Comparison of ENCODE assay signal across 14 cellular contexts in genomic region chr2:12727641-12728040, GRCh38. TPM values are rescaled to one million over a fixed set of nuclear protein-coding genes. Genes with fewer than 3 reads are reported as not detected.
DNase-seq lines count a peak whose midpoint lies in the region; ATAC-seq and TF ChIP-seq lines count a peak whose summit lies in the region.
"Had no signal": no experiment of that assay in that cellular context is flagged by ENCODE, and none has a peak within 500 bp of the region (broad histone marks: within the 10 kb centered on the region; RNA-seq: fewer than 3 reads in every experiment).

No MANE protein-coding gene starts in this region.

- H3K36me3 ChIP-seq in Peyer's patch (peaks cover 0 to 7% (median 0%) of the 10 kb centered on the region in 3 donors), gastrocnemius medialis (no peaks in the 10 kb centered on the region)
- peaks cover 56% of the 10 kb centered on the region for H3K36me3 ChIP-seq in effector memory CD4-positive, alpha-beta T cell (ENCODE audit: control insufficient read depth, insufficient read depth, low read length)

- in situ Hi-C loops in gastrocnemius medialis (cut with MboI; ENCODE audit: low sequenced_read_pairs in 4 of 4) (no loop called here), GM13977 (cut with MboI; ENCODE audit: low pct_unique_long_range_greater_than_20kb, low sequenced_read_pairs, unreplicated experiment) (no loop called here)

- ATAC-seq in gastrocnemius medialis: no peak
- ATAC-seq in HG02642 (IDR thresholded peaks at IDR 0.05; ENCODE audit: poor library complexity, unreplicated experiment): no peak
- ATAC-seq: pancreas had no signal

- peaks cover 90% of the 10 kb centered on the region for H3K4me1 Mint-ChIP-seq in activated T-cell treated with anti-CD3 and anti-CD28 coated beads, Interleukin-2, amount 50 U/mL, for 24 hours (ENCODE audit: low read depth)

- H3K27ac ChIP-seq in Peyer's patch (peak overlapping the region in 3 of 4 donors; percentile 12 to 67 (median 42)), gastrocnemius medialis (peak overlapping the region in 3 of 4 donors; percentile 44 to 92 (median 64))
- peak overlapping the region; percentile 49 for H3K27ac ChIP-seq in effector memory CD4-positive, alpha-beta T cell (ENCODE audit: insufficient read depth, low read length, poor library complexity, severe bottlenecking)
- H3K27ac ChIP-seq: pancreas, vagina, VCaP had no signal

- peak overlapping the region; percentile 50 for H3K4me3 Mint-ChIP-seq in activated T-cell treated with anti-CD3 and anti-CD28 coated beads, Interleukin-2, amount 50 U/mL, for 24 hours

- H3K4me1 ChIP-seq in Peyer's patch (peaks cover 0 to 17% (median 14%) of the 10 kb centered on the region in 4 donors), gastrocnemius medialis (peaks cover 28 to 49% of the 10 kb centered on the region in 2 donors)
- peaks cover 53% of the 10 kb centered on the region for H3K4me1 ChIP-seq in effector memory CD4-positive, alpha-beta T cell (ENCODE audit: control insufficient read depth, insufficient read depth, low read length, poor library complexity, severe bottlenecking)

- no peaks in the 10 kb centered on the region for H3K27me3 Mint-ChIP-seq in activated T-cell treated with anti-CD3 and anti-CD28 coated beads, Interleukin-2, amount 50 U/mL, for 24 hours

- H3K9me3 Mint-ChIP-seq in activated T-cell treated with anti-CD3 and anti-CD28 coated beads, Interleukin-2, amount 50 U/mL, for 24 hours: no peaks in the 10 kb centered on the region

- intact Hi-C loops in gastrocnemius medialis (cut with DNase I; ENCODE audit: low total_unique reads): no loop called here

- peaks cover 35% of the 10 kb centered on the region for H3K36me3 Mint-ChIP-seq in activated T-cell treated with anti-CD3 and anti-CD28 coated beads, Interleukin-2, amount 50 U/mL, for 24 hours (ENCODE audit: low read depth)

- H3K27me3 ChIP-seq in Peyer's patch (no peaks in the 10 kb centered on the region), gastrocnemius medialis (no peaks in the 10 kb centered on the region)
- H3K27me3 ChIP-seq in effector memory CD4-positive, alpha-beta T cell (replicated peaks; ENCODE audit: control insufficient read depth, insufficient read depth, low read length, poor library complexity, severe bottlenecking): no peaks in the 10 kb centered on the region
- H3K27me3 ChIP-seq: pancreas, vagina had no signal

- TF ChIP-seq CTCF in Peyer's patch (IDR thresholded peaks at IDR 0.05) (no peak), gastrocnemius medialis (IDR thresholded peaks at IDR 0.05 in 4 of 5, conservative IDR thresholded peaks at IDR 0.05 in 1 of 5) (no peak), GM13977 (IDR thresholded peaks at IDR 0.05; ENCODE audit: extremely low read depth, insufficient read depth, missing control alignments) (no peak)

- no peaks in the 10 kb centered on the region for H3K9me3 ChIP-seq in Peyer's patch
- no peaks in the 10 kb centered on the region for H3K9me3 ChIP-seq in effector memory CD4-positive, alpha-beta T cell (ENCODE audit: control insufficient read depth, low read length)
- H3K9me3 ChIP-seq in gastrocnemius medialis: no peaks in the 10 kb centered on the region
- H3K9me3 ChIP-seq: pancreas, vagina had no signal

- no peak for TF ChIP-seq POLR2A in Peyer's patch (IDR thresholded peaks at IDR 0.05)
- TF ChIP-seq POLR2A in gastrocnemius medialis (IDR thresholded peaks at IDR 0.05): no peak

- peak overlapping the region; percentile 83 for H3K27ac Mint-ChIP-seq in activated T-cell treated with anti-CD3 and anti-CD28 coated beads, Interleukin-2, amount 50 U/mL, for 24 hours

- no peak for DNase-seq in activated T-cell treated with anti-CD3 and anti-CD28 coated beads, Interleukin-2, amount 50 U/mL, for 24 hours
- no peak for DNase-seq in activated T-cell treated with anti-CD3 and anti-CD28 coated beads for 4 hours
- peak in 1 of 3 donors; percentile 34 for DNase-seq in Peyer's patch
- no peak for DNase-seq in effector memory CD4-positive, alpha-beta T cell
- no peak for DNase-seq in gastrocnemius medialis
- DNase-seq in GM13977 (ENCODE audit: low spot score): no peak
- no peak for DNase-seq in NOMO-1 treated with dmso at 0.1 percent for 144 hours (lab: John Stamatoyannopoulos, UW; ENCODE audit: unreplicated experiment)
- DNase-seq: activated gamma-delta T cell, IMR-90, NCI-H187 treated with DMSO at 0.1 percent for 48 hours, pancreas had no signal

- no peak overlapping the region for H3K4me3 ChIP-seq in Peyer's patch
- H3K4me3 ChIP-seq in effector memory CD4-positive, alpha-beta T cell (ENCODE audit: insufficient read depth, low read depth, low read length, poor library complexity, severe bottlenecking): peak overlapping the region; percentile 13
- no peak overlapping the region for H3K4me3 ChIP-seq in gastrocnemius medialis
- H3K4me3 ChIP-seq: pancreas, vagina had no signal

RNA-seq across cellular contexts. Expression of gene TRIB2, which starts 10.9 kb away (rescaled TPM):
- total RNA-seq in Peyer's patch: 10 to 100 TPM in 3 of 4 donors, 1 to 10 TPM in 1; 6.8 to 58.6 (median 12.6) TPM
- 10 to 100 TPM; 12.6 to 18.5 (median 15.9) TPM for total RNA-seq in gastrocnemius medialis
